Comparison of ENCODE assay signal across 9 cellular contexts in genomic region chr6:111566222-111566717, GRCh38. TPM values are rescaled to one million over a fixed set of nuclear protein-coding genes. Genes with fewer than 3 reads are reported as not detected.
DNase-seq lines count a peak whose midpoint lies in the region; ATAC-seq and TF ChIP-seq lines count a peak whose summit lies in the region.
"Had no signal": no experiment of that assay in that cellular context is flagged by ENCODE, and none has a peak within 500 bp of the region (broad histone marks: within the 10 kb centered on the region; RNA-seq: fewer than 3 reads in every experiment).

No MANE protein-coding gene starts in this region.

- CTCF ChIA-PET in MCF 10A (lab: Yijun Ruan, JAX): interaction anchor here (0.6 kb wide), 1 partner anchor 36 kb away, joined by 5 read pairs; no protein-coding TSS in a partner anchor

- H3K36me3 ChIP-seq in skeletal muscle satellite cell (ENCODE audit: insufficient read depth, low read length): peaks cover 46% of the 10 kb centered on the region

- TF ChIP-seq CTCF in MCF 10A (IDR thresholded peaks at IDR 0.05; ENCODE audit: unreplicated experiment): peak; percentile 2

- intact Hi-C loops in MCF 10A (cut with micrococcal nuclease): no loop called here

- no peaks in the 10 kb centered on the region for H3K27me3 ChIP-seq in skeletal muscle satellite cell (ENCODE audit: control insufficient read depth, insufficient read depth, low read length)

- peak overlapping the region; percentile 1 for H3K9ac ChIP-seq in skeletal muscle satellite cell (ENCODE audit: low read depth, low read length)

- BruUV-seq in MCF 10A (replicated peaks; lab: Mats Ljungman, UMichigan): no TSS peak

- no peaks in the 10 kb centered on the region for H3K27me3 Mint-ChIP-seq in MCF 10A (ENCODE audit: insufficient read depth, unreplicated experiment)

- no peaks in the 10 kb centered on the region for H3K9me3 Mint-ChIP-seq in MCF 10A (ENCODE audit: unreplicated experiment)

- peaks cover 59% of the 10 kb centered on the region for H3K4me1 ChIP-seq in skeletal muscle satellite cell (ENCODE audit: control insufficient read depth, insufficient read depth, low read length)

- H3K4me1 Mint-ChIP-seq in MCF 10A (ENCODE audit: insufficient read depth, unreplicated experiment): peaks cover 28% of the 10 kb centered on the region

- peak overlapping the region; percentile 29 for H3K27ac Mint-ChIP-seq in MCF 10A (ENCODE audit: low read depth, unreplicated experiment)

- H3K4me3 Mint-ChIP-seq in MCF 10A (ENCODE audit: unreplicated experiment): no peak overlapping the region

- POLR2A ChIA-PET in MCF 10A (lab: Yijun Ruan, JAX): interaction anchor here (1.9 kb wide), 1 partner anchor 39 kb away, joined by 6 read pairs; the partner anchor contains the start of gene TRAF3IP2

- H3K4me3 ChIP-seq in skeletal muscle satellite cell (ENCODE audit: low read length): no peak overlapping the region

- no peak for DNase-seq in MCF 10A (ENCODE audit: unreplicated experiment)
- no peak for DNase-seq in NCI-H2196 treated with DMSO at 0.1 percent for 48 hours (lab: John Stamatoyannopoulos, UW; ENCODE audit: unreplicated experiment)
- no peak for DNase-seq in ecto neural progenitor cell (ENCODE audit: low spot score)
- no peak for DNase-seq in nucleus accumbens (lab: John Stamatoyannopoulos, UW)
- DNase-seq: cortex of kidney had no signal

- no peaks in the 10 kb centered on the region for H3K9me3 ChIP-seq in skeletal muscle satellite cell (replicated peaks; ENCODE audit: low read length)

- H3K4me2 ChIP-seq in skeletal muscle satellite cell (ENCODE audit: low read length): peak overlapping the region; percentile 21

- ATAC-seq in GM19467 (IDR thresholded peaks at IDR 0.05; ENCODE audit: unreplicated experiment): peak; percentile 10
- ATAC-seq in HG03354 (IDR thresholded peaks at IDR 0.05; ENCODE audit: poor library complexity, severe bottlenecking, unreplicated experiment): peak; percentile 19
- ATAC-seq: Right ventricle myocardium inferior had no signal

- H3K36me3 Mint-ChIP-seq in MCF 10A (ENCODE audit: insufficient read depth, unreplicated experiment): peaks cover 88% of the 10 kb centered on the region

RNA-seq across cellular contexts. Expression of gene TRAF3IP2, which starts 39.4 kb away (rescaled TPM):
- total RNA-seq in MCF 10A (2022): 56.8 and 57.9 TPM in 2 replicates
- 23.8 and 34.9 TPM in 2 replicates for total RNA-seq in skeletal muscle satellite cell (2012; rRNA removed)
